ENCODE assay signal across 1 cellular context in genomic region chr3:186021673-186022362, GRCh38.
TF ChIP-seq lines count a peak whose summit lies in the region.

No MANE protein-coding gene starts in this region.

TF ChIP-seq in SK-N-SH, 30 proteins besides CTCF, POLR2A, EP300 and RAD21 (continued from another document):
- 0 out of 2 replicates have a peak, but pooled peaks have one; percentile 29 for TF ChIP-seq ZBTB33 (IDR thresholded peaks at IDR 0.05; ENCODE audit: borderline replicate concordance, low read depth)
- TF ChIP-seq YY1 (IDR thresholded peaks at IDR 0.05; ENCODE audit: low read depth) = no peak
- peak; percentile 98 for TF ChIP-seq JUND (IDR thresholded peaks at IDR 0.05)
- TF ChIP-seq NFIC (IDR thresholded peaks at IDR 0.05; ENCODE audit: borderline replicate concordance) = peak; percentile 95
- no peak for TF ChIP-seq RCOR1 (IDR thresholded peaks at IDR 0.05; ENCODE audit: low read length)
- TF ChIP-seq MAX (IDR thresholded peaks at IDR 0.05; ENCODE audit: low read depth) = peak; percentile 84; the same call in 1 of the 2 replicates
- TF ChIP-seq RFX5 (IDR thresholded peaks at IDR 0.05; ENCODE audit: low read length) = no peak
- no peak for TF ChIP-seq FOXJ3 (CRISPR knock-in tag; IDR thresholded peaks at IDR 0.05)
- no peak for TF ChIP-seq NRF1 (IDR thresholded peaks at IDR 0.05; ENCODE audit: low read depth, low read length)
- 0 out of 2 replicates have a peak, but pooled peaks have one; percentile 54 for TF ChIP-seq SIN3A (IDR thresholded peaks at IDR 0.05; ENCODE audit: borderline replicate concordance, low read depth, low read length)
- TF ChIP-seq USF2 (IDR thresholded peaks at IDR 0.05; ENCODE audit: borderline replicate concordance, low read depth, low read length) = no peak
- no peak for TF ChIP-seq TAF1 (IDR thresholded peaks at IDR 0.05; ENCODE audit: borderline replicate concordance, low read depth, low read length)
- no peak for TF ChIP-seq ELF1 (IDR thresholded peaks at IDR 0.05)
- peak; percentile 21; the same call in 1 of the 2 replicates for TF ChIP-seq GABPA (IDR thresholded peaks at IDR 0.05; ENCODE audit: low read depth)
- no peak for TF ChIP-seq GATA2 (CRISPR knock-in tag; IDR thresholded peaks at IDR 0.05)
- TF ChIP-seq FOSL2 (IDR thresholded peaks at IDR 0.05; ENCODE audit: borderline replicate concordance, low read depth) = peak; percentile 97
- TF ChIP-seq TCF12 (IDR thresholded peaks at IDR 0.05) = peak; percentile 100
